Comparison of ENCODE assay signal across 8 cellular contexts in genomic region chr5:179805529-179806249, GRCh38. TPM values are rescaled to one million over a fixed set of nuclear protein-coding genes. Genes with fewer than 3 reads are reported as not detected.
DNase-seq lines count a peak whose midpoint lies in the region; ATAC-seq and TF ChIP-seq lines count a peak whose summit lies in the region.

No MANE protein-coding gene starts in this region.

- peak overlapping the region; percentile 79 for H3K9ac ChIP-seq in skeletal muscle satellite cell (ENCODE audit: low read depth, low read length)

- WGBS in adrenal gland, 4 donors = 2 to 29% (median 3%) methylated on average over 11 to 65 of the region's 65 CpGs

- H3K36me3 ChIP-seq in MG63 (peaks cover 54% of the 10 kb centered on the region), adrenal gland (replicated peaks in 1 of 2) (peaks cover 0 to 8% of the 10 kb centered on the region in 2 donors), skeletal muscle satellite cell (ENCODE audit: insufficient read depth, low read length) (peaks cover 13% of the 10 kb centered on the region)

- H3K9me3 ChIP-seq in MG63 (no peaks in the 10 kb centered on the region), adrenal gland (replicated peaks in 1 of 3) (no peaks in the 10 kb centered on the region), skeletal muscle satellite cell (replicated peaks; ENCODE audit: low read length) (no peaks in the 10 kb centered on the region)

- H3K4me3 ChIP-seq in MG63 (peak overlapping the region; percentile 74), adrenal gland (peak overlapping the region; percentile 24 to 84 (median 58)), iPS-11a (ENCODE audit: low read depth, low read length) (peak overlapping the region; percentile 62), skeletal muscle satellite cell (ENCODE audit: low read length) (peak overlapping the region; percentile 98)

- intact Hi-C loops in adrenal gland (cut with DNase I) = loop anchor here in 1 of 2 donors (10.0 kb wide), 2 partner anchors 49 to 99 kb away; partner anchors contain the start of genes MRNIP and TBC1D9B

- H3K4me2 ChIP-seq in skeletal muscle satellite cell (ENCODE audit: low read length) = peak overlapping the region; percentile 99

- H3K27ac ChIP-seq in adrenal gland = peak overlapping the region in 4 of 5 donors; percentile 85 to 93 (median 90)

- TF ChIP-seq CTCF in GM10266 (IDR thresholded peaks at IDR 0.05; ENCODE audit: control insufficient read depth, insufficient read depth, low read depth, missing control alignments) (no peak), adrenal gland (IDR thresholded peaks at IDR 0.05) (no peak)

- ATAC-seq in GM21737 (IDR thresholded peaks at IDR 0.05; ENCODE audit: unreplicated experiment) = peak; percentile 22

- H3K27me3 ChIP-seq in MG63 = no peaks in the 10 kb centered on the region
- H3K27me3 ChIP-seq in adrenal gland = no peaks in the 10 kb centered on the region
- no peaks in the 10 kb centered on the region for H3K27me3 ChIP-seq in skeletal muscle satellite cell (ENCODE audit: control insufficient read depth, insufficient read depth, low read length)

- peaks cover 37 to 48% of the 10 kb centered on the region in 2 donors for H3K4me1 ChIP-seq in adrenal gland (replicated peaks in 1 of 2)
- H3K4me1 ChIP-seq in skeletal muscle satellite cell (ENCODE audit: control insufficient read depth, insufficient read depth, low read length) = peaks cover 36% of the 10 kb centered on the region

- DNase-seq in GM10266 (ENCODE audit: extremely low spot score) = peak; percentile 88
- peak; percentile 63 for DNase-seq in MG63
- DNase-seq in adrenal gland = peak in 6 of 7 donors; percentile 44 to 68 (median 52)
- no peak for DNase-seq in medulla oblongata (ENCODE audit: extremely low spot score)
- DNase-seq in NCI-H345 (lab: John Stamatoyannopoulos, UW) = no peak

- peak in 1 of 2 donors; percentile 15 for TF ChIP-seq POLR2A in adrenal gland (IDR thresholded peaks at IDR 0.05)

RNA-seq across cellular contexts. Expression of gene MGAT4B, which starts 1.0 kb away (rescaled TPM):
- 149 and 238 TPM in 2 replicates for total RNA-seq in MG63 (2014; rRNA removed; shearing (Covaris generic); ENCODE audit: low replicate concordance)
- total RNA-seq in adrenal gland = 100 to 1,000 TPM in 7 of 8 donors, 10 to 100 TPM in 1; 93.3 to 242 (median 223) TPM
- 100 to 1,000 TPM in 2 of 3 donors, 10 to 100 TPM in 1; 80.5 to 192 (median 122) TPM for polyA plus RNA-seq in adrenal gland
- 141 and 148 TPM in 2 replicates for total RNA-seq in skeletal muscle satellite cell (2012; rRNA removed)

RNA-seq across cellular contexts. Expression of gene LTC4S, which starts 11.9 kb away (rescaled TPM):
- total RNA-seq in MG63 (2014; rRNA removed; shearing (Covaris generic); ENCODE audit: low replicate concordance) = 1.7 TPM in 1 of 2 replicates, not detected in the other
- total RNA-seq in adrenal gland = 100 to 1,000 TPM in 1 of 8 donors, 10 to 100 TPM in 7; 10.2 to 205 (median 27.0) TPM
- polyA plus RNA-seq in adrenal gland = 10 to 100 TPM in 2 of 3 donors, not detected in 1; 24.1 to 44.4 TPM
- not detected in 2 replicates for total RNA-seq in skeletal muscle satellite cell (2012; rRNA removed)

RNA-seq across cellular contexts. Expression of gene SQSTM1, which starts 15.0 kb away (rescaled TPM):
- total RNA-seq in MG63 (2014; rRNA removed; shearing (Covaris generic); ENCODE audit: low replicate concordance) = 484 and 538 TPM in 2 replicates
- 1,000 to 10,000 TPM in 3 of 8 donors, 100 to 1,000 TPM in 5; 521 to 2,312 (median 919) TPM for total RNA-seq in adrenal gland
- polyA plus RNA-seq in adrenal gland = 100 to 1,000 TPM; 258 to 312 (median 292) TPM
- total RNA-seq in skeletal muscle satellite cell (2012; rRNA removed) = 416 and 1,062 TPM in 2 replicates

RNA-seq across cellular contexts. Expression of gene MRNIP, which starts 52.9 kb away (rescaled TPM):
- total RNA-seq in MG63 (2014; rRNA removed; shearing (Covaris generic); ENCODE audit: low replicate concordance) = 25.5 and 30.6 TPM in 2 replicates
- total RNA-seq in adrenal gland = 10 to 100 TPM; 14.7 to 46.5 (median 32.2) TPM
- polyA plus RNA-seq in adrenal gland = 100 to 1,000 TPM in 2 of 3 donors, 10 to 100 TPM in 1; 12.3 to 129 (median 104) TPM
- total RNA-seq in skeletal muscle satellite cell (2012; rRNA removed) = 9.1 and 11.1 TPM in 2 replicates

Comparison
In these comparisons a context has a peak if more than half of its experiments do, and no peak if none do; other contexts are left out.
1. DNase-seq: peak in GM10266 (single experiment), MG63 (single experiment) and adrenal gland (6 of 7); none in medulla oblongata (single experiment) and NCI-H345 (single experiment).
2. Peak in every context shown above with its lines, with median percentiles within 50 percentile points of each other: H3K4me3 ChIP-seq.